8 cellular contexts compared by ENCODE assay signal in genomic region chr17:49575524-49576120, GRCh38. TPM values are rescaled to one million over a fixed set of nuclear protein-coding genes. Genes with fewer than 3 reads are reported as not detected.
DNase-seq lines count a peak whose midpoint lies in the region; ATAC-seq and TF ChIP-seq lines count a peak whose summit lies in the region.

NXPH3 (plus strand) TSS chr17:49575871; CDS start chr17:49576220, 349 bp downstream.

- no peaks in the 10 kb centered on the region for H3K36me3 Mint-ChIP-seq in activated CD8-positive, alpha-beta T cell treated with anti-CD3 and anti-CD28 coated beads, Interleukin-2, amount 10 ng/mL, durations not matched to agents 7 days and 5 days (ENCODE audit: low read depth)
- H3K36me3 Mint-ChIP-seq in endodermal cell (ENCODE audit: low read depth): no peaks in the 10 kb centered on the region

- H3K9me3 ChIP-seq in endodermal cell (ENCODE audit: control insufficient read depth, low read length) (no peaks in the 10 kb centered on the region), muscle layer of colon (ENCODE audit: low read length) (no peaks in the 10 kb centered on the region)

- no peak within 1 kb of the TSS for H3K27ac ChIP-seq in endodermal cell (ENCODE audit: low read depth, low read length)
- H3K27ac ChIP-seq in muscle layer of colon (ENCODE audit: low read depth, low read length): peak within 1 kb of the TSS; percentile 85

- peaks cover 18% of the 10 kb centered on the region for H3K4me1 Mint-ChIP-seq in activated CD8-positive, alpha-beta T cell treated with anti-CD3 and anti-CD28 coated beads, Interleukin-2, amount 10 ng/mL, durations not matched to agents 7 days and 5 days (ENCODE audit: low read depth)
- no peaks in the 10 kb centered on the region for H3K4me1 Mint-ChIP-seq in endodermal cell

- no peaks in the 10 kb centered on the region for H3K9me3 Mint-ChIP-seq in activated CD8-positive, alpha-beta T cell treated with anti-CD3 and anti-CD28 coated beads, Interleukin-2, amount 10 ng/mL, durations not matched to agents 7 days and 5 days (ENCODE audit: insufficient read depth)
- no peaks in the 10 kb centered on the region for H3K9me3 Mint-ChIP-seq in endodermal cell

- TF ChIP-seq CTCF in endodermal cell (conservative IDR thresholded peaks at IDR 0.05): peak; percentile 80

- H3K27me3 Mint-ChIP-seq in activated CD8-positive, alpha-beta T cell treated with anti-CD3 and anti-CD28 coated beads, Interleukin-2, amount 10 ng/mL, durations not matched to agents 7 days and 5 days (ENCODE audit: low read depth): peaks cover 55% of the 10 kb centered on the region
- H3K27me3 Mint-ChIP-seq in endodermal cell (ENCODE audit: insufficient read depth): peaks cover 62% of the 10 kb centered on the region

- H3K4me3 Mint-ChIP-seq in activated CD8-positive, alpha-beta T cell treated with anti-CD3 and anti-CD28 coated beads, Interleukin-2, amount 10 ng/mL, durations not matched to agents 7 days and 5 days: peak within 1 kb of the TSS; percentile 61
- H3K4me3 Mint-ChIP-seq in endodermal cell: peak within 1 kb of the TSS; percentile 84

- CTCF ChIA-PET in activated CD8-positive, alpha-beta T cell treated with anti-CD3 and anti-CD28 coated beads, Interleukin-2, amount 10 ng/mL, durations not matched to agents 7 days and 5 days (lab: Charles Lee): interaction anchor here (0.7 to 16.6 kb wide), 12 partner anchors 10 to 141 kb away, joined by 3 to 514 read pairs (median 4); partner anchors contain the start of genes SLC35B1 and SPOP

- ATAC-seq in activated CD8-positive, alpha-beta T cell treated with anti-CD3 and anti-CD28 coated beads, Interleukin-2, amount 10 ng/mL, durations not matched to agents 7 days and 5 days: peak; percentile 94

- 0% methylated on average over 7 to 78 of the region's 78 CpGs for WGBS in endodermal cell (ENCODE audit: insufficient coverage in 1 of 2, insufficient read length in 1 of 2), 2 experiments

- DNase-seq in DMS153 treated with DMSO at 0.1 percent for 48 hours (lab: John Stamatoyannopoulos, UW; ENCODE audit: unreplicated experiment) (peak; percentile 28), DMS153 (lab: John Stamatoyannopoulos, UW) (no peak), NCI-H2196 treated with DMSO at 0.1 percent for 48 hours (lab: John Stamatoyannopoulos, UW; ENCODE audit: unreplicated experiment) (peak; percentile 50), endodermal cell (peak; percentile 98), globus pallidus (ENCODE audit: low spot score) (no peak)
- DNase-seq in activated CD8-positive, alpha-beta T cell treated with anti-CD3 and anti-CD28 coated beads, Interleukin-2, amount 10 ng/mL, durations not matched to agents 7 days and 5 days: peak; percentile 75
- peak; percentile 12 to 62 (median 50) for DNase-seq in stimulated activated naive CD4-positive, alpha-beta T cell (lab: John Stamatoyannopoulos, UW)

- H3K27me3 ChIP-seq in endodermal cell (ENCODE audit: control insufficient read depth, insufficient read depth, low read length, poor library complexity, severe bottlenecking) (peaks cover 64% of the 10 kb centered on the region), muscle layer of colon (ENCODE audit: control insufficient read depth in 1 of 2, insufficient read depth in 2 of 2, low read length in 2 of 2) (peaks cover 0 to 8% of the 10 kb centered on the region in 2 donors)

- H3K4me3 ChIP-seq in endodermal cell (ENCODE audit: low read length) (peak within 1 kb of the TSS; percentile 83), muscle layer of colon (ENCODE audit: low read depth in 1 of 2, low read length in 2 of 2) (peak within 1 kb of the TSS; percentile 84 to 89)

- H3K4me1 ChIP-seq in endodermal cell (ENCODE audit: control insufficient read depth, insufficient read depth, low read length) (no peaks in the 10 kb centered on the region), muscle layer of colon (ENCODE audit: insufficient read depth, low read length) (peaks cover 44% of the 10 kb centered on the region)

- POLR2A ChIA-PET in activated CD8-positive, alpha-beta T cell treated with anti-CD3 and anti-CD28 coated beads, Interleukin-2, amount 10 ng/mL, durations not matched to agents 7 days and 5 days (lab: Charles Lee): interaction anchor here (1.2 to 1.3 kb wide), 2 partner anchors 113 to 132 kb away, joined by 3 to 4 read pairs; partner anchors contain the start of gene SLC35B1

- H3K27ac Mint-ChIP-seq in activated CD8-positive, alpha-beta T cell treated with anti-CD3 and anti-CD28 coated beads, Interleukin-2, amount 10 ng/mL, durations not matched to agents 7 days and 5 days: no peak within 1 kb of the TSS
- no peak within 1 kb of the TSS for H3K27ac Mint-ChIP-seq in endodermal cell

- H3K36me3 ChIP-seq in endodermal cell (ENCODE audit: control insufficient read depth, insufficient read depth, low read length): no peaks in the 10 kb centered on the region
- peaks cover 7% of the 10 kb centered on the region for H3K36me3 ChIP-seq in muscle layer of colon (ENCODE audit: insufficient read depth, low read length)

- peak within 1 kb of the TSS; percentile 36 for H3K9ac ChIP-seq in endodermal cell (ENCODE audit: extremely low read depth, low read length, poor library complexity, severe bottlenecking)
- H3K9ac ChIP-seq in muscle layer of colon (ENCODE audit: low read length): peak within 1 kb of the TSS; percentile 94

RNA-seq across cellular contexts. Expression of gene NXPH3, which starts in this region (rescaled TPM):
- not detected for total RNA-seq in activated CD8-positive, alpha-beta T cell treated with anti-CD3 and anti-CD28 coated beads, Interleukin-2, amount 10 ng/mL, durations not matched to agents 7 days and 5 days
- total RNA-seq in endodermal cell: 1 to 10 TPM; 3.0 to 5.9 TPM
- 1.4 TPM for polyA plus RNA-seq in endodermal cell (2013, experiment 1 of 2)
- polyA plus RNA-seq in endodermal cell (2013, experiment 2 of 2): 1.7 TPM

Comparison
In these comparisons a context has a peak if more than half of its experiments do, and no peak if none do; other contexts are left out.
1. DNase-seq: peak in DMS153 treated with DMSO at 0.1 percent for 48 hours (single experiment), NCI-H2196 treated with DMSO at 0.1 percent for 48 hours (single experiment), endodermal cell (single experiment) and stimulated activated naive CD4-positive, alpha-beta T cell (6 of 6); none in DMS153 (single experiment) and globus pallidus (single experiment).
2. Peak in DNase-seq and ATAC-seq in activated CD8-positive, alpha-beta T cell treated with anti-CD3 and anti-CD28 coated beads, Interleukin-2, amount 10 ng/mL, durations not matched to agents 7 days and 5 days; RNA of the gene not detected or under 1 TPM.